ENCODE assay signal across 26 cellular contexts in the genomic region with DNA sequence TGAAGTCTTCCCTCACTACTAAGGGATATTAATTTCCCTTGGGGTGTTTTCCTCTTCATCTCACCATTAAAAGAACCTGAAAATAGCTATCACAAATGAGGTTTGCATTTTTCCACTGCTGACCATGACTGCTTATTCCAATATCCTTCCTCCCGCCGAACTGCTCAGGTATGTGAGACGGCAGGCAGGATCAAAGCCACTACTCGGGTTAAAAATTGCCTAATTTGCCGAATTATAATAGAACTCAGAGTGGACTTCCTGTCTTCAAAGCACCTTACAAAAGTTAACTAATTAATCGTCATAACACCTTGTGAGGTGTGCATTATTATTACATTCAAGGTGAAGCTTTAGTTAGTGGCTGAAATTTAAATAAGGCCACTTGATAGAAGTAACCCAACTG.
"Had no signal": no experiment of that assay in that cellular context is flagged by ENCODE, and none has a peak within 500 bp of the region (broad histone marks: within the 10 kb centered on the region; RNA-seq: fewer than 3 reads in every experiment).

No MANE protein-coding gene starts in this region.

- H3K4me2 ChIP-seq: hepatocyte had no signal

- H3K4me3 Mint-ChIP-seq: effector memory CD8-positive, alpha-beta T cell; endodermal cell; immature natural killer cell had no signal

- DNase-seq: dermis blood vessel endothelial cell; dorsolateral prefrontal cortex; effector CD8-positive, alpha-beta T cell; effector memory CD8-positive, alpha-beta T cell; erythroblast; foreskin keratinocyte; heart left ventricle; hypothalamus; immature natural killer cell; left colon; left lung; left ventricle myocardium superior; lower lobe of right lung; mesenchymal stem cell; midbrain had no signal

- H3K4me1 Mint-ChIP-seq: immature natural killer cell had no signal

- H2AFZ ChIP-seq: hepatocyte had no signal

- ATAC-seq: effector memory CD8-positive, alpha-beta T cell; foreskin keratinocyte; gastroesophageal sphincter; heart left ventricle; left colon; left lung; left ventricle myocardium superior; lower lobe of right lung had no signal

- H3K4me1 ChIP-seq: esophagus muscularis mucosa, foreskin keratinocyte, gastroesophageal sphincter, left lung, lower lobe of right lung had no signal

- FAIRE-seq: colon, endometrium, frontal cortex, islet of Langerhans, keratinocyte had no signal

- H3K27me3 ChIP-seq: dorsolateral prefrontal cortex, esophagus muscularis mucosa, gastroesophageal sphincter, heart left ventricle, hepatocyte, left lung had no signal

- H3K36me3 Mint-ChIP-seq: immature natural killer cell had no signal

- H3K4me3 ChIP-seq: coronary artery, dorsolateral prefrontal cortex, esophagus muscularis mucosa, gastroesophageal sphincter, heart left ventricle, hepatocyte, left lung, lower lobe of right lung had no signal

- H3K27ac Mint-ChIP-seq: effector memory CD8-positive, alpha-beta T cell; endodermal cell; immature natural killer cell had no signal

- H3K9me3 Mint-ChIP-seq: endodermal cell had no signal

- H3K27me3 Mint-ChIP-seq: effector memory CD8-positive, alpha-beta T cell had no signal

- H3K27ac ChIP-seq: coronary artery, dorsolateral prefrontal cortex, epithelial cell of prostate, esophagus muscularis mucosa, foreskin keratinocyte, gastroesophageal sphincter, heart left ventricle, hepatocyte, left lung, lower lobe of right lung had no signal

- H3K79me2 ChIP-seq: hepatocyte had no signal

- H3K36me3 ChIP-seq: esophagus muscularis mucosa, gastroesophageal sphincter, heart left ventricle, left lung, lower lobe of right lung had no signal

- H3K9me3 ChIP-seq: esophagus muscularis mucosa, gastroesophageal sphincter, heart left ventricle, left lung, lower lobe of right lung had no signal
